ENCODE assay signal across 1 cellular context in the genomic region with DNA sequence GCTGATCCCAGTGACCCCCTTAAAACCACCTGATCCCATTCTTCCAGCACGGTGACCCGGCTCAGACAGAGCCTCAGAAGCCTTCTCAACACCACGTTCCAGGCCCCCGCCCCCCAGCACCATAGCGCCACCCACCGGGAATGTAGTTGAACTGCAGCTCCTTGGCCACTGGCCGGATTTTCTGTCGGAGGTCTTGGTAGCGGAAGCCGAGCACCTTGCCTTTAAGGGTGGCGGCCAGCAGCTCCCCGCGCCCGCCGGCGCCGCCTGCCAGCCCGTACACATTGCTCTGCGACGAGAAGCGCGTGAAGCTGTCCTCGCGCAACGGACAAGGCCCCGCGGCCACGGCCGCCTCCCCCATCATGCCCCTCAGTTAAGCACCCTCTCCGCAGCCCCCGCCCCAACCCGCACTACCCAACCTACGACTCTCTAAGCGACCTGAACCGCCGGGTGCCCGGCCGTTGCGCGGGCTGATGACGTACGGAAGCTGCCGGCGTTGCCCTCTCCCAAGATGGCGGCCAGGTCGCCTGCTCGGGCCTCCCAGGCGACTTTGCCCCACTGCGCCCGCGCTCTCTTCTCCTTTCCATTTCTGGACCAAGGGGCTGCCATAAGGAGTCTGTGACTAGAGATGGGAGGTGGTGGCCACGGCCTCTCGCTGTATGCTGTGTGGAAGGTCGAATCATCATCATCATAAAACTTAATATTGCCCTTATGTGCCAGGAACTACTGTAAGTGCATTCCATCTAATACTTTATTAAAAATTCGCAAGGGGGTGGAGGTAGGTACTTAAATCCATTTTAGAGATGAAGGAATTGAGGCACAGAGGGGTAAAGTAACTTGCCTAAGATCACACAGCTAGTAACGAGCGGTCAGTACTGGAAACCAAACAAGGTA.
TF ChIP-seq lines count a peak whose summit lies in the region.

TSS of gene KPTN (minus strand) at position 420 of the 891 bp plus-strand sequence. CDS start at position 361, 59 bp downstream.

TF ChIP-seq in K562, 482 proteins besides CTCF, POLR2A, EP300 and RAD21 (continued from another document):
- TF ChIP-seq ESRRA (IDR thresholded peaks at IDR 0.05; ENCODE audit: borderline replicate concordance, low read depth): peak; percentile 75; the same call in 1 of the 2 replicates
- TF ChIP-seq TFAP4 (CRISPR knock-in tag; IDR thresholded peaks at IDR 0.05; ENCODE audit: borderline replicate concordance): peak; percentile 89
- no peak for TF ChIP-seq POU5F1 (IDR thresholded peaks at IDR 0.05; ENCODE audit: borderline replicate concordance, low read depth, low read length, partially characterized antibody)
- no peak for TF ChIP-seq ZNF282 (CRISPR knock-in tag; IDR thresholded peaks at IDR 0.05)
- TF ChIP-seq THRB (CRISPR knock-in tag; conservative IDR thresholded peaks at IDR 0.05): 0 out of 2 replicates have a peak, but pooled peaks have one; percentile 37
- TF ChIP-seq NFIX (CRISPR knock-in tag; IDR thresholded peaks at IDR 0.05; ENCODE audit: low read depth): no peak
- no peak for TF ChIP-seq AFF4 (CRISPR knock-in tag; IDR thresholded peaks at IDR 0.05)
- TF ChIP-seq BCOR (IDR thresholded peaks at IDR 0.05): peak; percentile 90
- TF ChIP-seq C11orf30 (IDR thresholded peaks at IDR 0.05; ENCODE audit: low read depth): peak; percentile 94
- TF ChIP-seq RB1 (IDR thresholded peaks at IDR 0.05; ENCODE audit: low read depth): peak; percentile 87
- peak; percentile 66; the same call in 1 of the 2 replicates for TF ChIP-seq CC2D1A (IDR thresholded peaks at IDR 0.05)
- peak; percentile 63; the same call in 1 of the 2 replicates for TF ChIP-seq ATF6 (CRISPR knock-in tag; IDR thresholded peaks at IDR 0.05)
- no peak for TF ChIP-seq RFX7 (CRISPR knock-in tag; IDR thresholded peaks at IDR 0.05)
- TF ChIP-seq SIN3B (IDR thresholded peaks at IDR 0.05; ENCODE audit: low read depth): peak; percentile 78
- no peak for TF ChIP-seq KAT2B (IDR thresholded peaks at IDR 0.05; ENCODE audit: low read depth, low read length)
- peak; percentile 29 for TF ChIP-seq ARID1B (IDR thresholded peaks at IDR 0.05)
- peak; percentile 94 for TF ChIP-seq KLF13 (tag; IDR thresholded peaks at IDR 0.05; ENCODE audit: borderline replicate concordance, low read depth)
- peak; percentile 94 to 95 for TF ChIP-seq MAZ (CRISPR knock-in tag; conservative IDR thresholded peaks at IDR 0.05 in 1 of 2, IDR thresholded peaks at IDR 0.05 in 1 of 2)
- 0 out of 2 replicates have a peak, but pooled peaks have one; percentile 14 for TF ChIP-seq KLF1 (tag; IDR thresholded peaks at IDR 0.05)
- peak; percentile 96 for TF ChIP-seq RBM25 (IDR thresholded peaks at IDR 0.05; ENCODE audit: low read depth, low read length, severe bottlenecking)
- TF ChIP-seq ZNF79 (CRISPR knock-in tag; IDR thresholded peaks at IDR 0.05; ENCODE audit: low read depth): no peak
- TF ChIP-seq STAT5A (IDR thresholded peaks at IDR 0.05; ENCODE audit: borderline replicate concordance, low read length): no peak
- no peak for TF ChIP-seq FOXO4 (CRISPR knock-in tag; IDR thresholded peaks at IDR 0.05)
- TF ChIP-seq ZNF444 (CRISPR knock-in tag; IDR thresholded peaks at IDR 0.05): no peak
- TF ChIP-seq, protein P1, sequence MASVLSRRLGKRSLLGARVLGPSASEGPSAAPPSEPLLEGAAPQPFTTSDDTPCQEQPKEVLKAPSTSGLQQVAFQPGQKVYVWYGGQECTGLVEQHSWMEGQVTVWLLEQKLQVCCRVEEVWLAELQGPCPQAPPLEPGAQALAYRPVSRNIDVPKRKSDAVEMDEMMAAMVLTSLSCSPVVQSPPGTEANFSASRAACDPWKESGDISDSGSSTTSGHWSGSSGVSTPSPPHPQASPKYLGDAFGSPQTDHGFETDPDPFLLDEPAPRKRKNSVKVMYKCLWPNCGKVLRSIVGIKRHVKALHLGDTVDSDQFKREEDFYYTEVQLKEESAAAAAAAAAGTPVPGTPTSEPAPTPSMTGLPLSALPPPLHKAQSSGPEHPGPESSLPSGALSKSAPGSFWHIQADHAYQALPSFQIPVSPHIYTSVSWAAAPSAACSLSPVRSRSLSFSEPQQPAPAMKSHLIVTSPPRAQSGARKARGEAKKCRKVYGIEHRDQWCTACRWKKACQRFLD (CRISPR knock-in tag; IDR thresholded peaks at IDR 0.05): peak; percentile 87
- peak; percentile 61 for TF ChIP-seq BHLHE40 (IDR thresholded peaks at IDR 0.05; ENCODE audit: low read length)
- TF ChIP-seq MCM2 (IDR thresholded peaks at IDR 0.05; ENCODE audit: low read depth): no peak
- TF ChIP-seq NCOR1 (IDR thresholded peaks at IDR 0.05): peak; percentile 35
- TF ChIP-seq SRSF9 (IDR thresholded peaks at IDR 0.05; ENCODE audit: borderline replicate concordance, low read depth, low read length): no peak
- TF ChIP-seq CHD2 (IDR thresholded peaks at IDR 0.05; ENCODE audit: low read depth, low read length): 0 out of 2 replicates have a peak, but pooled peaks have one; percentile 14
- TF ChIP-seq, protein P2, sequence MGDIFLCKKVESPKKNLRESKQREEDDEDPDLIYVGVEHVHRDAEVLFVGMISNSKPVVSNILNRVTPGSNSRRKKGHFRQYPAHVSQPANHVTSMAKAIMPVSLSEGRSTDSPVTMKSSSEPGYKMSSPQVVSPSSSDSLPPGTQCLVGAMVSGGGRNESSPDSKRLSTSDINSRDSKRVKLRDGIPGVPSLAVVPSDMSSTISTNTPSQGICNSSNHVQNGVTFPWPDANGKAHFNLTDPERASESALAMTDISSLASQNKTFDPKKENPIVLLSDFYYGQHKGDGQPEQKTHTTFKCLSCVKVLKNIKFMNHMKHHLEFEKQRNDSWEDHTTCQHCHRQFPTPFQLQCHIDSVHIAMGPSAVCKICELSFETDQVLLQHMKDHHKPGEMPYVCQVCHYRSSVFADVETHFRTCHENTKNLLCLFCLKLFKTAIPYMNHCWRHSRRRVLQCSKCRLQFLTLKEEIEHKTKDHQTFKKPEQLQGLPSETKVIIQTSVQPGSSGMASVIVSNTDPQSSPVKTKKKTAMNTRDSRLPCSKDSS (IDR thresholded peaks at IDR 0.05; ENCODE audit: low read depth, partially characterized antibody): no peak
- peak; percentile 35 for TF ChIP-seq RBM22 (IDR thresholded peaks at IDR 0.05; ENCODE audit: low read depth, low read length, poor library complexity, severe bottlenecking)
- TF ChIP-seq, protein P3, sequence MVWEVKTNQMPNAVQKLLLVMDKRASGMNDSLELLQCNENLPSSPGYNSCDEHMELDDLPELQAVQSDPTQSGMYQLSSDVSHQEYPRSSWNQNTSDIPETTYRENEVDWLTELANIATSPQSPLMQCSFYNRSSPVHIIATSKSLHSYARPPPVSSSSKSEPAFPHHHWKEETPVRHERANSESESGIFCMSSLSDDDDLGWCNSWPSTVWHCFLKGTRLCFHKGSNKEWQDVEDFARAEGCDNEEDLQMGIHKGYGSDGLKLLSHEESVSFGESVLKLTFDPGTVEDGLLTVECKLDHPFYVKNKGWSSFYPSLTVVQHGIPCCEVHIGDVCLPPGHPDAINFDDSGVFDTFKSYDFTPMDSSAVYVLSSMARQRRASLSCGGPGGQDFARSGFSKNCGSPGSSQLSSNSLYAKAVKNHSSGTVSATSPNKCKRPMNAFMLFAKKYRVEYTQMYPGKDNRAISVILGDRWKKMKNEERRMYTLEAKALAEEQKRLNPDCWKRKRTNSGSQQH (CRISPR knock-in tag; IDR thresholded peaks at IDR 0.05): peak; percentile 88; the same call in 1 of the 2 replicates
- no peak for TF ChIP-seq POLR3G (IDR thresholded peaks at IDR 0.05; ENCODE audit: extremely low read depth, insufficient read length, insufficient replicate concordance)
- no peak for TF ChIP-seq SNRNP70 (optimal IDR thresholded peaks at IDR 0.05; ENCODE audit: low read depth, low read length)
- 0 out of 2 replicates have a peak, but pooled peaks have one; percentile 6 for TF ChIP-seq ZNF707 (CRISPR knock-in tag; conservative IDR thresholded peaks at IDR 0.05)
- peak; percentile 78 for TF ChIP-seq CCNT2 (IDR thresholded peaks at IDR 0.05; ENCODE audit: borderline replicate concordance, extremely low read depth, insufficient read length, low read depth, low read length)
- no peak for TF ChIP-seq CEBPG (CRISPR knock-in tag; IDR thresholded peaks at IDR 0.05)
- no peak for TF ChIP-seq CEBPG (tag; conservative IDR thresholded peaks at IDR 0.05 in 1 of 2, IDR thresholded peaks at IDR 0.05 in 1 of 2)
- no peak for TF ChIP-seq WHSC1 (IDR thresholded peaks at IDR 0.05; ENCODE audit: low read length)
TF ChIP-seq in K562: peak in this region for 177.
